In genomic region chr2:160407393-160408204, GRCh38 we compare ENCODE assay signal across 8 cellular contexts.
DNase-seq lines count a peak whose midpoint lies in the region; ATAC-seq and TF ChIP-seq lines count a peak whose summit lies in the region.

No MANE protein-coding gene starts in this region.

- no peak for TF ChIP-seq EP300 in sigmoid colon (IDR thresholded peaks at IDR 0.05)

- peaks cover 82% of the 10 kb centered on the region for H3K79me2 ChIP-seq in hepatocyte

- H3K4me3 Mint-ChIP-seq in CD4-positive, alpha-beta memory T cell, result peak overlapping the region; percentile 91 to 98 (median 92)

- peak overlapping the region; percentile 83 to 99 (median 95) for H3K27ac Mint-ChIP-seq in CD4-positive, alpha-beta memory T cell

- H3K36me3 ChIP-seq in CD4-positive, alpha-beta memory T cell (ENCODE audit: insufficient read depth, low read length), result no peaks in the 10 kb centered on the region
- no peaks in the 10 kb centered on the region for H3K36me3 ChIP-seq in hepatocyte (replicated peaks; ENCODE audit: insufficient read depth, low read depth)
- no peaks in the 10 kb centered on the region for H3K36me3 ChIP-seq in sigmoid colon

- peaks cover 0 to 6% (median 0%) of the 10 kb centered on the region in 8 donors for H3K9me3 Mint-ChIP-seq in CD4-positive, alpha-beta memory T cell

- TF ChIP-seq POLR2A in sigmoid colon (IDR thresholded peaks at IDR 0.05), result no peak

- no peak for TF ChIP-seq CTCF in hepatocyte (IDR thresholded peaks at IDR 0.05; ENCODE audit: poor library complexity)
- TF ChIP-seq CTCF in sigmoid colon (IDR thresholded peaks at IDR 0.05), result peak in 1 of 4 experiments; percentile 10

- peaks cover 82% of the 10 kb centered on the region for H3K4me1 ChIP-seq in CD4-positive, alpha-beta memory T cell (ENCODE audit: insufficient read depth, low read length)
- H3K4me1 ChIP-seq in hepatocyte (ENCODE audit: insufficient read depth), result peaks cover 36% of the 10 kb centered on the region
- peaks cover 0 to 72% (median 61%) of the 10 kb centered on the region in 4 donors for H3K4me1 ChIP-seq in sigmoid colon

- under 1% methylated on average over 62 of the region's 121 CpGs for WGBS in hepatocyte (ENCODE audit: low lambda C conversion rate, missing lambda C conversion rate)
- 1% methylated on average over 121 of the region's 121 CpGs for WGBS in sigmoid colon, 2 donors

- H3K4me2 ChIP-seq in hepatocyte, result peak overlapping the region; percentile 90

- H3K4me1 Mint-ChIP-seq in CD4-positive, alpha-beta memory T cell, result peaks cover 69 to 88% (median 78%) of the 10 kb centered on the region in 4 donors

- H2AFZ ChIP-seq in hepatocyte, result peak overlapping the region; percentile 53

- CTCF ChIA-PET in CD4-positive, alpha-beta memory T cell (lab: Charles Lee; ENCODE audit: partially characterized antibody), result interaction anchor here (1.2 to 3.2 kb wide), 5 partner anchors 13 to 75 kb away, joined by 3 to 18 read pairs (median 4); no protein-coding TSS in a partner anchor

- H3K4me3 ChIP-seq in CD4-positive, alpha-beta memory T cell (ENCODE audit: low read length in 2 of 2), result peak overlapping the region in 1 of 2 donors; percentile 56
- H3K4me3 ChIP-seq in hepatocyte (peak overlapping the region; percentile 86), sigmoid colon (peak overlapping the region; percentile 76 to 100 (median 96))

- ATAC-seq in GM19455 (IDR thresholded peaks at IDR 0.05; ENCODE audit: unreplicated experiment) (peak; percentile 59), HG03520 (IDR thresholded peaks at IDR 0.05; ENCODE audit: unreplicated experiment) (peak; percentile 54)

- intact Hi-C loops in CD4-positive, alpha-beta memory T cell (cut with micrococcal nuclease), result loop anchor here (2.0 to 5.0 kb wide), 6 partner anchors 13 to 695 kb away; partner anchors contain the start of genes MARCHF7 and RBMS1
- intact Hi-C loops in sigmoid colon (cut with DNase I), result loop anchor here (1.0 to 10.0 kb wide), 4 partner anchors 85 to 657 kb away; partner anchors contain the start of gene RBMS1

- H3K36me3 Mint-ChIP-seq in CD4-positive, alpha-beta memory T cell, result peaks cover 0 to 15% of the 10 kb centered on the region in 2 donors

- no peaks in the 10 kb centered on the region for H3K9me2 ChIP-seq in hepatocyte (replicated peaks; ENCODE audit: insufficient read depth)

- POLR2A ChIA-PET in CD4-positive, alpha-beta memory T cell (lab: Charles Lee; ENCODE audit: partially characterized antibody), result interaction anchor here (0.9 to 6.6 kb wide), 16 partner anchors 10 to 88 kb away, joined by 3 to 52 read pairs (median 5); no protein-coding TSS in a partner anchor

- peak; percentile 63 to 73 (median 70) for DNase-seq in CD4-positive, alpha-beta memory T cell
- DNase-seq in SW480 (ENCODE audit: low spot score) (peak; percentile 37), hepatocyte (ENCODE audit: low spot score) (peak; percentile 82), sigmoid colon (peak; percentile 87), amniotic stem cell (lab: John Stamatoyannopoulos, UW) (no peak)

- peak overlapping the region; percentile 73 for H3K27ac ChIP-seq in CD4-positive, alpha-beta memory T cell (ENCODE audit: low read depth, low read length)
- H3K27ac ChIP-seq in angular gyrus (ENCODE audit: low read depth, low read length) (peak overlapping the region; percentile 45), hepatocyte (peak overlapping the region; percentile 98), sigmoid colon (peak overlapping the region; percentile 95 to 99 (median 98))

- no peaks in the 10 kb centered on the region for H3K27me3 ChIP-seq in CD4-positive, alpha-beta memory T cell (ENCODE audit: insufficient read depth, low read length)
- H3K27me3 ChIP-seq in hepatocyte, result no peaks in the 10 kb centered on the region
- H3K27me3 ChIP-seq in sigmoid colon, result no peaks in the 10 kb centered on the region

- H3K9me3 ChIP-seq in CD4-positive, alpha-beta memory T cell (ENCODE audit: control insufficient read depth in 1 of 2, low read length in 2 of 2), result no peaks in the 10 kb centered on the region
- H3K9me3 ChIP-seq in hepatocyte (ENCODE audit: low read depth) (no peaks in the 10 kb centered on the region), sigmoid colon (no peaks in the 10 kb centered on the region)

- no peaks in the 10 kb centered on the region for H3K27me3 Mint-ChIP-seq in CD4-positive, alpha-beta memory T cell

- H4K20me1 ChIP-seq in hepatocyte (ENCODE audit: insufficient read depth, poor library complexity, severe bottlenecking), result peaks cover 19% of the 10 kb centered on the region

Comparison
In these comparisons a context has a peak if more than half of its experiments do, and no peak if none do; other contexts are left out.
1. H3K27ac ChIP-seq: peak in every context shown above with its lines; median percentile 98 in hepatocyte; 98 in sigmoid colon; 73 in CD4-positive, alpha-beta memory T cell; 45 in angular gyrus.